ENCODE assay signal across 8 cellular contexts in the genomic region with DNA sequence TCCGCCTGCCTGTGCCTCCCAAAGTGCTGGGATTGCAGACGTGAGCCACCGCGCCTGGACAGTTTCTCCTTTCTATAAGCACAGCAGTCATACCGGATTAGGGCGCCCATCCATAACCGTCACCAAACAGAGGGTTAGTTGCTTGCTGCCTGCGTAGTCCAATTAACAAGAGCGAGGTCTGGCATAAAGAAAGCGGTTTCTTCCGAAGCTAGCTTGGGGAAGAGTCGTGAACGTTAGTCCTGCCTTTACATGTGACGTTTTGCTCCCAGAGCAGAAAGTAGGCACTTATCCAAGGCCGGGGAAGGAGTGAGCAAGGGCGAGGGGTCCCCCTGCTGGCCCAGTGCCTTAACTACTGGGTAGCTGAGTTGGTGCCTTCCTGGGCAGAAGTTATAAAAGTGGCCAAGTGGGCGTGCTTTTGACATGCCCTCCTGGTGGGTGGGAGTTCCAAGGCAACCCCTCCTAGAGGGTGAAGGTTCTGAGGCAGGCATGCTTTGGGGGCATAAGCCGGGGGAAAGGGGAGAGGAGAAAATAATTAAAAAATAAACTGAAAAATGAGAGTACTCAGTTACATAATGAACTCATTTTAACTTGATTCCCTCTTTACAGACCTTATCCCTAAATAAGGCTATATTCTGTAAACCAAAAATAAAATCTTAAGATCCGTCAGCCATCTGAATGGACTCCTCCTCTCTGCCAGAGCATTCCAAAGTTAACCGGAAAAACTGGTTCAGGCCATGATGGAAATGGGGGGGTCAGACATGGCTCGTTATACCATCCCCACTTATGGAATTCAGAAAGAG.
A peak's percentile ranks its signal among the peaks of the same experiment; 100 is the strongest.
DNase-seq lines count a peak whose midpoint lies in the region; ATAC-seq and TF ChIP-seq lines count a peak whose summit lies in the region.

No MANE protein-coding gene starts in this region.

- ATAC-seq in HG02798 (IDR thresholded peaks at IDR 0.05; ENCODE audit: poor library complexity, unreplicated experiment) (peak; percentile 79), activated B cell treated with CpG ODN at 0.5 μM for 24 hours (ENCODE audit: low read depth) (peak; percentile 95)

- CTCF ChIA-PET in activated B cell treated with CpG ODN at 0.5 μM for 24 hours (lab: Charles Lee), result interaction anchor here (0.6 to 2.7 kb wide), 10 partner anchors 13 to 266 kb away, joined by 3 to 16 read pairs (median 6); partner anchors contain the start of gene FAM50B

- no peak overlapping the region for H3K27ac Mint-ChIP-seq in activated B cell treated with CpG ODN at 0.5 μM for 24 hours

- no peaks in the 10 kb centered on the region for H3K27me3 ChIP-seq in kidney epithelial cell (ENCODE audit: control insufficient read depth, insufficient read depth, low read length)

- H3K4me3 ChIP-seq in kidney epithelial cell (ENCODE audit: low read depth, low read length), result peak overlapping the region; percentile 20

- H3K36me3 ChIP-seq in kidney epithelial cell (ENCODE audit: control insufficient read depth, insufficient read depth, low read length), result no peaks in the 10 kb centered on the region

- no peak overlapping the region for H3K27ac ChIP-seq in caudate nucleus (ENCODE audit: low read depth, low read length)

- intact Hi-C loops in activated B cell treated with CpG ODN at 0.5 μM for 24 hours (cut with micrococcal nuclease), result loop anchor here (1.0 to 2.0 kb wide), 4 partner anchors 18 to 712 kb away; a partner anchor contains a TSS

- no peak overlapping the region for H3K4me3 Mint-ChIP-seq in activated B cell treated with CpG ODN at 0.5 μM for 24 hours

- no peaks in the 10 kb centered on the region for H3K27me3 Mint-ChIP-seq in activated B cell treated with CpG ODN at 0.5 μM for 24 hours

- TF ChIP-seq CTCF in activated B cell treated with CpG ODN at 0.5 μM for 24 hours (IDR thresholded peaks at IDR 0.05) (no peak), kidney epithelial cell (IDR thresholded peaks at IDR 0.05; ENCODE audit: insufficient read depth, low read length, poor library complexity, severe bottlenecking) (peak; percentile 98)

- H3K36me3 Mint-ChIP-seq in activated B cell treated with CpG ODN at 0.5 μM for 24 hours (ENCODE audit: low read depth), result no peaks in the 10 kb centered on the region

- H3K4me1 Mint-ChIP-seq in activated B cell treated with CpG ODN at 0.5 μM for 24 hours, result peaks cover 9% of the 10 kb centered on the region

- DNase-seq in Daoy (ENCODE audit: low read depth), result peak; percentile 91
- peak; percentile 80 for DNase-seq in NCI-H2171 treated with DMSO at 0.1 percent for 48 hours (lab: John Stamatoyannopoulos, UW)
- DNase-seq in activated B cell treated with CpG ODN at 0.5 μM for 24 hours, result peak; percentile 59
- peak in 60 of 61 donors; percentile 8 to 93 (median 72) for DNase-seq in caudate nucleus (lab: John Stamatoyannopoulos, UW)
- DNase-seq in kidney epithelial cell (ENCODE audit: low read depth), result peak; percentile 61
- DNase-seq in stimulated activated CD4-positive, alpha-beta T cell treated with anti-CD3 and anti-CD28 coated beads, Interleukin-12 subunit alpha, Interleukin-12 subunit beta, amount 100 ng/mL, for 48 hours (ENCODE audit: low read depth in 2 of 3, low spot score in 1 of 3), result peak; percentile 52 to 75 (median 75)
- DNase-seq in cortex of kidney (lab: John Stamatoyannopoulos, UW), result no peak

- no peaks in the 10 kb centered on the region for H3K9me3 Mint-ChIP-seq in activated B cell treated with CpG ODN at 0.5 μM for 24 hours

- POLR2A ChIA-PET in activated B cell treated with CpG ODN at 0.5 μM for 24 hours (lab: Charles Lee), result interaction anchor here (0.6 to 1.4 kb wide), 5 partner anchors 30 to 248 kb away, joined by 3 to 16 read pairs (median 3); a partner anchor contains a TSS
